ENCODE assay signal across 22 cellular contexts in genomic region chr5:97906135-97906534, GRCh38.
"Had no signal": no experiment of that assay in that cellular context is flagged by ENCODE, and none has a peak within 500 bp of the region (broad histone marks: within the 10 kb centered on the region; RNA-seq: fewer than 3 reads in every experiment).

No MANE protein-coding gene starts in this region.

- H3K36me3 ChIP-seq: cardiac muscle cell, heart left ventricle, pancreas, right atrium auricular region, thoracic aorta had no signal

- H3K27me3 Mint-ChIP-seq: activated CD4-positive, alpha-beta memory T cell treated with anti-CD3 and anti-CD28 coated beads for 36 hours; natural killer cell treated with Interleukin-12 subunit alpha and Interleukin-12 subunit beta and Interleukin-15 and Interleukin-18, amount 100 ng/mL, for 72 hours; type B pancreatic cell had no signal

- H3K9me3 ChIP-seq: body of pancreas, psoas muscle, thoracic aorta had no signal

- H3K27ac ChIP-seq: body of pancreas, cardiac muscle cell, epithelial cell of prostate, pancreas, psoas muscle, right atrium auricular region, thoracic aorta had no signal

- DNase-seq: activated CD4-positive, alpha-beta memory T cell treated with anti-CD3 and anti-CD28 coated beads for 36 hours; activated CD4-positive, alpha-beta T cell treated with anti-CD3 and anti-CD28 coated beads for 48 hours; activated gamma-delta T cell; activated naive CD4-positive, alpha-beta T cell treated with anti-CD3 and anti-CD28 coated beads, Interleukin-2, amount 50 U/mL, for 16 hours; activated T-cell treated with anti-CD3 and anti-CD28 coated beads for 4 hours; anterior cingulate cortex; body of pancreas; heart left ventricle; pancreas; psoas muscle; stimulated activated CD4-positive, alpha-beta T cell treated with anti-CD3 and anti-CD28 coated beads, Interleukin-4, amount 100 ng/mL, for 24 hours; stimulated activated naive CD4-positive, alpha-beta T cell treated with Interleukin-2 at 50 U/mL for 16 hours; T1000 had no signal

- H3K27ac Mint-ChIP-seq: activated CD4-positive, alpha-beta memory T cell treated with anti-CD3 and anti-CD28 coated beads for 36 hours; activated T-helper 1 cell treated with anti-CD3 and anti-CD28 coated beads, Interleukin-12 subunit alpha, Interleukin-12 subunit beta, Interleukin-2, Interleukin-4 antibody, amounts not matched to agents 30 ng/mL and 10 ng/mL and 1 ng/mL, durations not matched to agents 14 hours and 24 hours and 36 hours; natural killer cell treated with Interleukin-12 subunit alpha and Interleukin-12 subunit beta and Interleukin-15 and Interleukin-18, amount 100 ng/mL, for 72 hours; T-helper 1 cell treated with Interleukin-12 subunit alpha and Interleukin-12 subunit beta and Interleukin-4 antibody, amounts not matched to agents 30 μg/mL and 1 μg/mL, for 36 hours; type B pancreatic cell had no signal

- H3K36me3 Mint-ChIP-seq: activated CD4-positive, alpha-beta memory T cell treated with anti-CD3 and anti-CD28 coated beads for 36 hours; natural killer cell treated with Interleukin-12 subunit alpha and Interleukin-12 subunit beta and Interleukin-15 and Interleukin-18, amount 100 ng/mL, for 72 hours; type B pancreatic cell had no signal

- H3K27me3 ChIP-seq: body of pancreas, cardiac muscle cell, heart left ventricle, pancreas, right atrium auricular region had no signal

- ATAC-seq: body of pancreas; natural killer cell treated with Interleukin-12 subunit alpha and Interleukin-12 subunit beta and Interleukin-15 and Interleukin-18, amount 100 ng/mL, for 72 hours; pancreas; psoas muscle had no signal

- H3K4me3 ChIP-seq: body of pancreas, cardiac muscle cell, heart left ventricle, lung, pancreas, psoas muscle, right atrium auricular region, thoracic aorta had no signal

- H3K4me3 Mint-ChIP-seq: activated CD4-positive, alpha-beta memory T cell treated with anti-CD3 and anti-CD28 coated beads for 36 hours; activated T-helper 1 cell treated with anti-CD3 and anti-CD28 coated beads, Interleukin-12 subunit alpha, Interleukin-12 subunit beta, Interleukin-2, Interleukin-4 antibody, amounts not matched to agents 30 ng/mL and 10 ng/mL and 1 ng/mL, durations not matched to agents 14 hours and 24 hours and 36 hours; natural killer cell treated with Interleukin-12 subunit alpha and Interleukin-12 subunit beta and Interleukin-15 and Interleukin-18, amount 100 ng/mL, for 72 hours; T-helper 1 cell treated with Interleukin-12 subunit alpha and Interleukin-12 subunit beta and Interleukin-4 antibody, amounts not matched to agents 30 μg/mL and 1 μg/mL, for 36 hours; type B pancreatic cell had no signal

- H3K4me1 ChIP-seq: body of pancreas, pancreas, psoas muscle, right atrium auricular region had no signal
